Comparison of ENCODE assay signal across 10 cellular contexts in genomic region chr15:67523337-67523736, GRCh38. TPM values are rescaled to one million over a fixed set of nuclear protein-coding genes. Genes with fewer than 3 reads are reported as not detected.
DNase-seq lines count a peak whose midpoint lies in the region; ATAC-seq and TF ChIP-seq lines count a peak whose summit lies in the region.
"Had no signal": no experiment of that assay in that cellular context is flagged by ENCODE, and none has a peak within 500 bp of the region (broad histone marks: within the 10 kb centered on the region; RNA-seq: fewer than 3 reads in every experiment).

No MANE protein-coding gene starts in this region.

- H3K9me3 Mint-ChIP-seq in GM23338 = no peaks in the 10 kb centered on the region
- H3K9me3 Mint-ChIP-seq in activated T-helper 17 cell treated with anti-CD3 and anti-CD28 coated beads, Interleukin-2, amount 50 U/mL, for 72 hours = no peaks in the 10 kb centered on the region

- DNase-seq in AG04450 (ENCODE audit: low read depth, low spot score) = no peak
- DNase-seq in GM23338 (ENCODE audit: low spot score) = peak; percentile 44
- peak; percentile 28 for DNase-seq in mesendoderm
- DNase-seq in SHP77 (lab: John Stamatoyannopoulos, UW) = no peak
- DNase-seq in AML-193 (lab: John Stamatoyannopoulos, UW) = no peak
- DNase-seq in foreskin keratinocyte = no peak
- DNase-seq: hypothalamus, NCI-H69 had no signal

- H2BK120ac ChIP-seq in mesendoderm (ENCODE audit: low read depth, low read length) = no peak overlapping the region

- no peaks in the 10 kb centered on the region for H3K9me2 ChIP-seq in GM23338 (ENCODE audit: insufficient read depth)

- H3K79me2 ChIP-seq in GM23338 (replicated peaks; ENCODE audit: insufficient read depth) = peaks cover 8% of the 10 kb centered on the region
- no peaks in the 10 kb centered on the region for H3K79me2 ChIP-seq in mesendoderm (ENCODE audit: control insufficient read depth, insufficient read depth, low read length)

- peak overlapping the region; percentile 28; the same call in 1 of the 3 replicates for H3K4me3 Mint-ChIP-seq in GM23338
- peak overlapping the region; percentile 91 for H3K4me3 Mint-ChIP-seq in activated T-helper 17 cell treated with anti-CD3 and anti-CD28 coated beads, Interleukin-2, amount 50 U/mL, for 72 hours

- no peak overlapping the region for H4K8ac ChIP-seq in mesendoderm (ENCODE audit: low read depth, low read length)

- no peak overlapping the region for H3K56ac ChIP-seq in mesendoderm (ENCODE audit: low read length)

- POLR2A ChIA-PET in AG04450 (lab: Yijun Ruan, JAX) = no interaction called here

- no peak overlapping the region for H3K23ac ChIP-seq in mesendoderm (ENCODE audit: low read length)

- no peak for ATAC-seq in GM23338
- no peak for ATAC-seq in activated T-helper 17 cell treated with anti-CD3 and anti-CD28 coated beads, Interleukin-2, amount 50 U/mL, for 72 hours (replicated peaks)
- ATAC-seq in HG02623 (IDR thresholded peaks at IDR 0.05; ENCODE audit: unreplicated experiment) = no peak
- ATAC-seq in foreskin keratinocyte = no peak

- peaks cover 6% of the 10 kb centered on the region for H4K20me1 ChIP-seq in GM23338 (replicated peaks; ENCODE audit: insufficient read depth)

- no peak overlapping the region for H3K27ac Mint-ChIP-seq in GM23338
- H3K27ac Mint-ChIP-seq in activated T-helper 17 cell treated with anti-CD3 and anti-CD28 coated beads, Interleukin-2, amount 50 U/mL, for 72 hours = no peak overlapping the region

- H3K4me3 ChIP-seq in AG04450 (ENCODE audit: low read depth, low read length) (peak overlapping the region; percentile 82; the same call in 1 of the 2 replicates), GM23338 (no peak overlapping the region), mesendoderm (ENCODE audit: low read length) (no peak overlapping the region)

- no peak overlapping the region for H3K18ac ChIP-seq in mesendoderm (ENCODE audit: low read length)

- H3K4ac ChIP-seq in mesendoderm (ENCODE audit: low read depth, low read length) = no peak overlapping the region

- H3K9me3 ChIP-seq in AG04450 (ENCODE audit: control insufficient read depth, insufficient read depth, low read length) = no peaks in the 10 kb centered on the region; the same call in 1 of the 2 replicates

- CTCF ChIA-PET in AG04450 (lab: Charles Lee) = no interaction called here

- no peak overlapping the region for H4K5ac ChIP-seq in mesendoderm (ENCODE audit: low read length)

- no peak overlapping the region for H3K9ac ChIP-seq in mesendoderm (ENCODE audit: low read length)

- peaks cover 25% of the 10 kb centered on the region; the same call in 2 of the 3 replicates for H3K4me1 Mint-ChIP-seq in GM23338
- peaks cover 15% of the 10 kb centered on the region for H3K4me1 Mint-ChIP-seq in activated T-helper 17 cell treated with anti-CD3 and anti-CD28 coated beads, Interleukin-2, amount 50 U/mL, for 72 hours

- no peaks in the 10 kb centered on the region for H3K79me1 ChIP-seq in mesendoderm (ENCODE audit: low read length)

- H3K27me3 ChIP-seq in AG04450 (ENCODE audit: control insufficient read depth, insufficient read depth, low read length) (no peaks in the 10 kb centered on the region), GM23338 (ENCODE audit: insufficient read depth) (peaks cover 30% of the 10 kb centered on the region), mesendoderm (ENCODE audit: insufficient read depth, low read length, poor library complexity) (no peaks in the 10 kb centered on the region), foreskin keratinocyte (no peaks in the 10 kb centered on the region)

- no peak overlapping the region for H2AK5ac ChIP-seq in mesendoderm (ENCODE audit: low read length)

- TF ChIP-seq CTCF in AG04450 (IDR thresholded peaks at IDR 0.05; ENCODE audit: low read depth, low read length) = no peak
- no peak for TF ChIP-seq CTCF in GM23338 (conservative IDR thresholded peaks at IDR 0.05; ENCODE audit: low read depth in 2 of 2)
- no peak for TF ChIP-seq CTCF in foreskin keratinocyte (conservative IDR thresholded peaks at IDR 0.05)

- no peaks in the 10 kb centered on the region for H3K36me3 ChIP-seq in GM23338 (ENCODE audit: insufficient read depth)
- no peaks in the 10 kb centered on the region for H3K36me3 ChIP-seq in mesendoderm (ENCODE audit: control insufficient read depth, insufficient read depth, low read length)

- peaks cover 22% of the 10 kb centered on the region for H3K4me1 ChIP-seq in GM23338 (ENCODE audit: insufficient read depth)
- H3K4me1 ChIP-seq in mesendoderm (ENCODE audit: control insufficient read depth, low read depth, low read length) = no peaks in the 10 kb centered on the region
- peaks cover 10% of the 10 kb centered on the region for H3K4me1 ChIP-seq in foreskin keratinocyte

- no peak overlapping the region for H2BK5ac ChIP-seq in mesendoderm (ENCODE audit: low read length)

- H3F3A ChIP-seq in GM23338 (replicated peaks; ENCODE audit: low read depth) = peaks cover 14% of the 10 kb centered on the region; the same call in 1 of the 2 replicates

- no peaks in the 10 kb centered on the region for H3K36me3 Mint-ChIP-seq in GM23338 (ENCODE audit: low read depth)
- peaks cover 20% of the 10 kb centered on the region for H3K36me3 Mint-ChIP-seq in activated T-helper 17 cell treated with anti-CD3 and anti-CD28 coated beads, Interleukin-2, amount 50 U/mL, for 72 hours (ENCODE audit: low read depth)

- H3K27ac ChIP-seq in AG04450 (ENCODE audit: low read depth, low read length) (no peak overlapping the region), GM23338 (ENCODE audit: low read depth) (no peak overlapping the region), mesendoderm (ENCODE audit: low read depth, low read length) (no peak overlapping the region), foreskin keratinocyte (no peak overlapping the region)

- H2AFZ ChIP-seq in GM23338 = no peak overlapping the region

- H2BK15ac ChIP-seq in mesendoderm (replicated peaks; ENCODE audit: low read depth) = no peak overlapping the region

- H3K4me2 ChIP-seq in GM23338 (peak overlapping the region; percentile 91; the same call in 1 of the 2 replicates), mesendoderm (ENCODE audit: low read length) (no peak overlapping the region)

- WGBS in mesendoderm (ENCODE audit: extremely low coverage, insufficient coverage, low lambda C conversion rate) = no CpG with 5 or more reads among the region's 1 CpG

- peaks cover 8% of the 10 kb centered on the region for H3K27me3 Mint-ChIP-seq in GM23338 (ENCODE audit: insufficient read depth, low read depth, poor library complexity)
- H3K27me3 Mint-ChIP-seq in activated T-helper 17 cell treated with anti-CD3 and anti-CD28 coated beads, Interleukin-2, amount 50 U/mL, for 72 hours = no peaks in the 10 kb centered on the region

TF ChIP-seq in GM23338, 12 proteins besides CTCF, POLR2A, EP300 and RAD21:
- TF ChIP-seq NANOG (IDR thresholded peaks at IDR 0.05; ENCODE audit: borderline replicate concordance) (0 out of 2 replicates have a peak, but pooled peaks have one; percentile 3), CREB1 (CRISPR knock-in tag; IDR thresholded peaks at IDR 0.05; ENCODE audit: low read depth) (no peak)

RNA-seq across cellular contexts. Expression of gene C15orf61, which starts 2.4 kb away (rescaled TPM):
- polyA plus RNA-seq in AG04450 (2011; rRNA removed) = 2.3 and 3.2 TPM in 2 replicates
- 1.6 and 2.9 TPM in 2 replicates for polyA minus RNA-seq in AG04450 (2011; rRNA and poly(A)+ RNA removed)
- total RNA-seq in GM23338 (2014; rRNA removed; shearing (Covaris generic)) = 1.8 and 2.8 TPM in 2 replicates
- polyA plus RNA-seq in GM23338 (2016; fragmentation: Nextera tagmentation; extraction: Ambion mirVana) = 5.9 and 7.8 TPM in 2 replicates
- total RNA-seq in activated T-helper 17 cell treated with anti-CD3 and anti-CD28 coated beads, Interleukin-2, amount 50 U/mL, for 72 hours = 1 to 10 TPM; 2.9 to 4.2 TPM
- polyA plus RNA-seq in mesendoderm (2013, experiment 1 of 2) = 3.1 TPM
- 2.7 TPM for polyA plus RNA-seq in mesendoderm (2013, experiment 2 of 2)
- 2.9 and 3.1 TPM in 2 replicates for total RNA-seq in foreskin keratinocyte
- 4.2 and 5.2 TPM in 2 replicates for polyA plus RNA-seq in foreskin keratinocyte

RNA-seq across cellular contexts. Expression of gene MAP2K5, which starts 19.2 kb away (rescaled TPM):
- 5.4 and 5.6 TPM in 2 replicates for polyA plus RNA-seq in AG04450 (2011; rRNA removed)
- 7.6 and 10.1 TPM in 2 replicates for polyA minus RNA-seq in AG04450 (2011; rRNA and poly(A)+ RNA removed)
- 13.6 and 13.9 TPM in 2 replicates for total RNA-seq in GM23338 (2014; rRNA removed; shearing (Covaris generic))
- polyA plus RNA-seq in GM23338 (2016; fragmentation: Nextera tagmentation; extraction: Ambion mirVana) = 5.7 and 6.5 TPM in 2 replicates
- total RNA-seq in activated T-helper 17 cell treated with anti-CD3 and anti-CD28 coated beads, Interleukin-2, amount 50 U/mL, for 72 hours = 10 to 100 TPM; 16.1 to 17.9 TPM
- polyA plus RNA-seq in mesendoderm (2013, experiment 1 of 2) = 8.3 TPM
- 8.6 TPM for polyA plus RNA-seq in mesendoderm (2013, experiment 2 of 2)
- 7.5 and 8.8 TPM in 2 replicates for total RNA-seq in foreskin keratinocyte
- 8.5 and 8.9 TPM in 2 replicates for polyA plus RNA-seq in foreskin keratinocyte

Comparison
In these comparisons a context has a peak if more than half of its experiments do, and no peak if none do; other contexts are left out.
1. DNase-seq: peak in GM23338 (single experiment) and mesendoderm (single experiment); none in AG04450 (single experiment), SHP77 (0 of 2), AML-193 (0 of 2) and foreskin keratinocyte (0 of 2).